In genomic region chr17:80892900-80893603, GRCh38 we compare ENCODE assay signal across 10 cellular contexts.
DNase-seq lines count a peak whose midpoint lies in the region; FAIRE-seq and TF ChIP-seq lines count a peak whose summit lies in the region.
"Had no signal": no experiment of that assay in that cellular context is flagged by ENCODE, and none has a peak within 500 bp of the region (broad histone marks: within the 10 kb centered on the region; RNA-seq: fewer than 3 reads in every experiment).

No MANE protein-coding gene starts in this region.

- DNase-seq in stimulated activated naive CD4-positive, alpha-beta T cell treated with Interleukin-2 at 50 U/mL for 16 hours (lab: John Stamatoyannopoulos, UW): peak; percentile 75
- DNase-seq in stimulated activated naive CD4-positive, alpha-beta T cell (lab: John Stamatoyannopoulos, UW): no peak
- DNase-seq in activated CD8-positive, alpha-beta memory T cell treated with anti-CD3 and anti-CD28 coated beads, Interleukin-2, amount 50 U/mL, for 48 hours: peak; percentile 72
- DNase-seq in fibroblast of villous mesenchyme (ENCODE audit: low read depth) (peak; percentile 52), urothelium cell line (ENCODE audit: low spot score) (peak; percentile 97), NAMALWA (ENCODE audit: low spot score) (no peak), hippocampal formation (lab: John Stamatoyannopoulos, UW) (no peak), globus pallidus (ENCODE audit: low spot score) (no peak)
- DNase-seq: activated B cell treated with CpG ODN at 0.5 μM for 24 hours had no signal

- FAIRE-seq in urothelium cell line (lab: Jason Lieb, UNC): peak; percentile 99
- FAIRE-seq: G401.6 had no signal

- no peak for TF ChIP-seq CTCF in fibroblast of villous mesenchyme (IDR thresholded peaks at IDR 0.05; ENCODE audit: insufficient read depth, low read depth, low read length)

- no peak overlapping the region for H3K4me3 ChIP-seq in fibroblast of villous mesenchyme (ENCODE audit: low read depth, low read length)

Comparison
In these comparisons a context has a peak if more than half of its experiments do, and no peak if none do; other contexts are left out.
1. DNase-seq: peak in stimulated activated naive CD4-positive, alpha-beta T cell treated with Interleukin-2 at 50 U/mL for 16 hours (single experiment), activated CD8-positive, alpha-beta memory T cell treated with anti-CD3 and anti-CD28 coated beads, Interleukin-2, amount 50 U/mL, for 48 hours (single experiment), fibroblast of villous mesenchyme (single experiment) and urothelium cell line (single experiment); none in stimulated activated naive CD4-positive, alpha-beta T cell (0 of 6), NAMALWA (single experiment), hippocampal formation (0 of 2) and globus pallidus (single experiment).